In the genomic region with DNA sequence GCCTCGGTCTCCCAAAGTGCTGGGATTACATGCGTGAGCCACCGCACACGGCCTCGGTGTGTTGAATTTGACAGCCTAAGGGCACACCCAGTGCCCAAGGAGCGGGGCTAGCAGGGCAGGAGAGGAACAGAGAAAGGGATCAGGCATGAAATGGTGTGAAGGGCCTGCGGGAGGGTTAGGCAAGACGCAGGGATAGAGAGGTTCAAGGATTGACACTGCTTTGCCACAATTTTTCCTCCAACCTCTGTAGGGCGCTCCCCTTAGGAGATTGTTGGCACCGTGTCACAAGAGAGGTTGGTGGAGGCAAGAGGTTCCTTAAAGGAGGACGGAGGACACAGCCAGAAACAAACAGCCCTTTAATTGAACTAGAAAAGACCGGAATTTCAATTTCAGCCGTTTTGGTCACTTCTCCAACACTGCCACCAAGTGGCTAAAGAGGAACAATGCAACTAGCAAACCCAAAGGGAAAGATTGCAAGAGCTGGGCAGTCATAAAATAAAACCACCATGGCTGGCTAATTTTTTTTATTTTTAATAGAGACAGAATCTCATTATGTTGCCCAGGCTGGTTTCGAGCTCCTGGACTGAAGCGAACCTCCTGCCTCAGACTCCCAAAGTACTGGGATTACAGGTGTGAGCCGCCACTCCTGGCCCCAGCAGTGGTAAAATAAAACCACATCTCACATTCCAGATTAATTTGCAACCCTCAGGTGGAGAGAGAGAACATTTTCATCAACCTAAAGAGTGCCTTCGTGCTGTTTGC, we compare ENCODE assay signal across 8 cellular contexts. TPM values are rescaled to one million over a fixed set of nuclear protein-coding genes. Genes with fewer than 3 reads are reported as not detected.
A peak's percentile ranks its signal among the peaks of the same experiment; 100 is the strongest.
DNase-seq lines count a peak whose midpoint lies in the region; ATAC-seq and TF ChIP-seq lines count a peak whose summit lies in the region.

No MANE protein-coding gene starts in this region.

- DNase-seq in DMS114 treated with DMSO at 0.1 percent for 48 hours (lab: John Stamatoyannopoulos, UW; ENCODE audit: unreplicated experiment): peak; percentile 60
- DNase-seq in NCI-H1417 (lab: John Stamatoyannopoulos, UW): peak; percentile 33 to 82 (median 78)
- DNase-seq in T-cell: peak in 19 of 34 experiments; percentile 6 to 39 (median 18)
- DNase-seq in dorsolateral prefrontal cortex: peak in 2 of 10 donors; percentile 8 to 26
- peak; percentile 86 for DNase-seq in mesendoderm

- H4K5ac ChIP-seq in mesendoderm (ENCODE audit: low read length): no peak overlapping the region

- no peaks in the 10 kb centered on the region for H3K9me3 Mint-ChIP-seq in T-cell
- H3K9me3 Mint-ChIP-seq in stimulated activated memory B cell treated with anti-CD40 and anti-IgM and Interleukin-4, amounts not matched to agents 10 μg/mL and 1 μg/mL and 100 μg/mL, for 72 hours: no peaks in the 10 kb centered on the region

- H3K4me2 ChIP-seq in mesendoderm (ENCODE audit: low read length): no peak overlapping the region

- CTCF ChIA-PET in T-cell (lab: Charles Lee): interaction anchor here (0.7 to 14.2 kb wide), 12 partner anchors 9 to 1903 kb away, joined by 3 to 207 read pairs (median 5); no protein-coding TSS in a partner anchor

- no CpG with 5 or more reads among the region's 17 CpGs for WGBS in mesendoderm (ENCODE audit: extremely low coverage, insufficient coverage, low lambda C conversion rate)

- no peaks in the 10 kb centered on the region for H3K36me3 ChIP-seq in mesendoderm (ENCODE audit: control insufficient read depth, insufficient read depth, low read length)

- no peak overlapping the region for H3K27ac Mint-ChIP-seq in T-cell
- H3K27ac Mint-ChIP-seq in stimulated activated memory B cell treated with anti-CD40 and anti-IgM and Interleukin-4, amounts not matched to agents 10 μg/mL and 1 μg/mL and 100 μg/mL, for 72 hours: no peak overlapping the region

- H3K4me3 ChIP-seq in dorsolateral prefrontal cortex (peak overlapping the region in 28 of 59 donors; percentile 1 to 48 (median 23)), mesendoderm (ENCODE audit: low read length) (no peak overlapping the region)

- no peak overlapping the region for H4K8ac ChIP-seq in mesendoderm (ENCODE audit: low read depth, low read length)

- ATAC-seq in GM21526 (IDR thresholded peaks at IDR 0.05; ENCODE audit: low FRiP score, unreplicated experiment) (peak; percentile 55), T-cell (replicated peaks in 1 of 4) (peak in 3 of 4 experiments; percentile 30 to 60 (median 36)), GM18498 (IDR thresholded peaks at IDR 0.05; ENCODE audit: unreplicated experiment) (no peak)
- no peak for ATAC-seq in stimulated activated memory B cell treated with anti-CD40 and anti-IgM and Interleukin-4, amounts not matched to agents 10 μg/mL and 1 μg/mL and 100 μg/mL, for 72 hours

- intact Hi-C loops in dorsolateral prefrontal cortex (cut with DNase I): loop anchor here (1.0 to 10.0 kb wide), 8 partner anchors 105 to 456 kb away; a partner anchor contains a TSS

- H3K27ac ChIP-seq in dorsolateral prefrontal cortex: peak overlapping the region in 16 of 59 donors; percentile 7 to 76 (median 42)
- no peak overlapping the region for H3K27ac ChIP-seq in mesendoderm (ENCODE audit: low read depth, low read length)

- H3K18ac ChIP-seq in mesendoderm (ENCODE audit: low read length): peak overlapping the region; percentile 39

- peak overlapping the region; percentile 15 for H2BK120ac ChIP-seq in mesendoderm (ENCODE audit: low read depth, low read length)

- no peak overlapping the region for H3K23ac ChIP-seq in mesendoderm (ENCODE audit: low read length)

- H3K79me2 ChIP-seq in mesendoderm (ENCODE audit: control insufficient read depth, insufficient read depth, low read length): no peaks in the 10 kb centered on the region

- peak; percentile 84 to 99 (median 95) for TF ChIP-seq CTCF in dorsolateral prefrontal cortex (IDR thresholded peaks at IDR 0.05 in 54 of 56, conservative IDR thresholded peaks at IDR 0.05 in 2 of 56; ENCODE audit: low read depth in 1 of 56, partially characterized antibody in 56 of 56)

- H2BK15ac ChIP-seq in mesendoderm (replicated peaks; ENCODE audit: low read depth): no peak overlapping the region

- H3K56ac ChIP-seq in mesendoderm (ENCODE audit: low read length): peak overlapping the region; percentile 37

- no peak overlapping the region for H3K4me3 Mint-ChIP-seq in T-cell
- H3K4me3 Mint-ChIP-seq in stimulated activated memory B cell treated with anti-CD40 and anti-IgM and Interleukin-4, amounts not matched to agents 10 μg/mL and 1 μg/mL and 100 μg/mL, for 72 hours: no peak overlapping the region

- POLR2A ChIA-PET in T-cell (lab: Charles Lee): no interaction called here

- H3K27me3 Mint-ChIP-seq in T-cell: peaks cover 4 to 6% of the 10 kb centered on the region in 2 donors
- H3K27me3 Mint-ChIP-seq in stimulated activated memory B cell treated with anti-CD40 and anti-IgM and Interleukin-4, amounts not matched to agents 10 μg/mL and 1 μg/mL and 100 μg/mL, for 72 hours: no peaks in the 10 kb centered on the region

- H3K9ac ChIP-seq in mesendoderm (ENCODE audit: low read length): peak overlapping the region; percentile 41

- no peaks in the 10 kb centered on the region for H3K4me1 ChIP-seq in mesendoderm (ENCODE audit: control insufficient read depth, low read depth, low read length)

- no peaks in the 10 kb centered on the region for H3K27me3 ChIP-seq in dorsolateral prefrontal cortex
- H3K27me3 ChIP-seq in mesendoderm (ENCODE audit: insufficient read depth, low read length, poor library complexity): no peaks in the 10 kb centered on the region

- peak overlapping the region; percentile 84 for H2AK5ac ChIP-seq in mesendoderm (ENCODE audit: low read length)

- H3K4me1 Mint-ChIP-seq in T-cell: peaks cover 5 to 15% (median 7%) of the 10 kb centered on the region in 3 donors
- peaks cover 5% of the 10 kb centered on the region for H3K4me1 Mint-ChIP-seq in stimulated activated memory B cell treated with anti-CD40 and anti-IgM and Interleukin-4, amounts not matched to agents 10 μg/mL and 1 μg/mL and 100 μg/mL, for 72 hours

- H3K36me3 Mint-ChIP-seq in T-cell: no peaks in the 10 kb centered on the region
- H3K36me3 Mint-ChIP-seq in stimulated activated memory B cell treated with anti-CD40 and anti-IgM and Interleukin-4, amounts not matched to agents 10 μg/mL and 1 μg/mL and 100 μg/mL, for 72 hours: no peaks in the 10 kb centered on the region

- peak overlapping the region; percentile 72 for H2BK5ac ChIP-seq in mesendoderm (ENCODE audit: low read length)

- H3K79me1 ChIP-seq in mesendoderm (ENCODE audit: low read length): no peaks in the 10 kb centered on the region

- H3K4ac ChIP-seq in mesendoderm (ENCODE audit: low read depth, low read length): peak overlapping the region; percentile 17

RNA-seq across cellular contexts. Expression of a gene that starts 6.9 kb away (rescaled TPM):
- 10 to 100 TPM; 21.1 to 40.8 (median 28.9) TPM for total RNA-seq in T-cell
- 10 to 100 TPM in 116 of 120 experiments, 1 to 10 TPM in 4; 9.1 to 47.0 (median 19.1) TPM for total RNA-seq in dorsolateral prefrontal cortex
- polyA plus RNA-seq in mesendoderm (2013, experiment 1 of 2): 32.4 TPM
- 30.3 TPM for polyA plus RNA-seq in mesendoderm (2013, experiment 2 of 2)

Comparison
In these comparisons a context has a peak if more than half of its experiments do, and no peak if none do; other contexts are left out.
1. ATAC-seq: peak in GM21526 (single experiment) and T-cell (3 of 4); none in GM18498 (single experiment) and stimulated activated memory B cell treated with anti-CD40 and anti-IgM and Interleukin-4, amounts not matched to agents 10 μg/mL and 1 μg/mL and 100 μg/mL, for 72 hours (single experiment).